In genomic region chr2:69946351-69947077, GRCh38 we compare ENCODE assay signal across 1 cellular context.
A peak's percentile ranks its signal among the peaks of the same experiment; 100 is the strongest.
TF ChIP-seq lines count a peak whose summit lies in the region.

No MANE protein-coding gene starts in this region.

TF ChIP-seq in HepG2, 621 proteins besides CTCF, POLR2A, EP300 and RAD21 (continued from another document and continues in another):
- TF ChIP-seq ZNF407 (CRISPR knock-in tag; IDR thresholded peaks at IDR 0.05; ENCODE audit: not compliant biosample characterization) (no peak), ZBTB33 (CRISPR knock-in tag; IDR thresholded peaks at IDR 0.05) (no peak), CREB3 (CRISPR knock-in tag; IDR thresholded peaks at IDR 0.05) (no peak), ZNF260 (CRISPR knock-in tag; IDR thresholded peaks at IDR 0.05; ENCODE audit: borderline replicate concordance, low read depth) (no peak), ZNF281 (CRISPR knock-in tag; IDR thresholded peaks at IDR 0.05; ENCODE audit: borderline replicate concordance) (no peak), KDM4B (CRISPR knock-in tag; IDR thresholded peaks at IDR 0.05) (no peak), SP5 (CRISPR knock-in tag; IDR thresholded peaks at IDR 0.05; ENCODE audit: borderline replicate concordance, low read depth) (peak; percentile 66), DMAP1 (CRISPR knock-in tag; IDR thresholded peaks at IDR 0.05) (no peak; the same call in 1 of the 2 replicates), SP4 (CRISPR knock-in tag; IDR thresholded peaks at IDR 0.05) (no peak), RORA (CRISPR knock-in tag; IDR thresholded peaks at IDR 0.05) (no peak), ZNF549 (CRISPR knock-in tag; IDR thresholded peaks at IDR 0.05) (no peak), ARID4A (CRISPR knock-in tag; IDR thresholded peaks at IDR 0.05; ENCODE audit: borderline replicate concordance) (peak; percentile 48; the same call in 1 of the 2 replicates), SIX1 (CRISPR knock-in tag; IDR thresholded peaks at IDR 0.05; ENCODE audit: borderline replicate concordance) (no peak), SAFB2 (CRISPR knock-in tag; IDR thresholded peaks at IDR 0.05; ENCODE audit: borderline replicate concordance, low read depth) (no peak), SALL2 (CRISPR knock-in tag; IDR thresholded peaks at IDR 0.05) (no peak), NFE2 (CRISPR knock-in tag; IDR thresholded peaks at IDR 0.05) (no peak), ZNF552 (CRISPR knock-in tag; IDR thresholded peaks at IDR 0.05; ENCODE audit: borderline replicate concordance) (no peak), ZKSCAN8 (CRISPR knock-in tag; IDR thresholded peaks at IDR 0.05; ENCODE audit: borderline replicate concordance) (no peak), FIP1L1 (IDR thresholded peaks at IDR 0.05; ENCODE audit: borderline replicate concordance, insufficient read depth, low read depth, low read length) (no peak), ZNF879 (CRISPR knock-in tag; IDR thresholded peaks at IDR 0.05) (no peak), ZNF577 (CRISPR knock-in tag; IDR thresholded peaks at IDR 0.05; ENCODE audit: borderline replicate concordance, low read depth) (no peak), RBFOX2 (IDR thresholded peaks at IDR 0.05; ENCODE audit: low read depth, low read length) (peak; percentile 69), KDM6A (CRISPR knock-in tag; IDR thresholded peaks at IDR 0.05; ENCODE audit: low read depth) (no peak), ZNF816 (CRISPR knock-in tag; IDR thresholded peaks at IDR 0.05; ENCODE audit: borderline replicate concordance) (no peak), ZNF7 (CRISPR knock-in tag; IDR thresholded peaks at IDR 0.05) (no peak), E2F1 (CRISPR knock-in tag; IDR thresholded peaks at IDR 0.05) (no peak), SNAPC2 (CRISPR knock-in tag; IDR thresholded peaks at IDR 0.05) (0 out of 2 replicates have a peak, but pooled peaks have one; percentile 35), JARID2 (CRISPR knock-in tag; IDR thresholded peaks at IDR 0.05; ENCODE audit: insufficient replicate concordance) (no peak), MAFG (CRISPR knock-in tag; IDR thresholded peaks at IDR 0.05) (no peak), HOXA9 (CRISPR knock-in tag; IDR thresholded peaks at IDR 0.05; ENCODE audit: borderline replicate concordance) (no peak), ZNF484 (CRISPR knock-in tag; IDR thresholded peaks at IDR 0.05; ENCODE audit: borderline replicate concordance, low read depth) (no peak), CCDC6 (CRISPR knock-in tag; IDR thresholded peaks at IDR 0.05) (no peak), ZNF766 (CRISPR knock-in tag; IDR thresholded peaks at IDR 0.05; ENCODE audit: borderline replicate concordance) (no peak), MXI1 (IDR thresholded peaks at IDR 0.05; ENCODE audit: borderline replicate concordance, low read depth, low read length) (peak; percentile 51; the same call in 1 of the 3 replicates), ZBTB21 (CRISPR knock-in tag; IDR thresholded peaks at IDR 0.05) (no peak), AFF4 (CRISPR knock-in tag; IDR thresholded peaks at IDR 0.05) (no peak), ZFP36 (IDR thresholded peaks at IDR 0.05; ENCODE audit: borderline replicate concordance, low read depth, low read length, partially characterized antibody) (no peak)
